ENCODE assay signal across 15 cellular contexts in genomic region chrX:9928083-9928482, GRCh38. TPM values are rescaled to one million over a fixed set of nuclear protein-coding genes. Genes with fewer than 3 reads are reported as not detected.
DNase-seq lines count a peak whose midpoint lies in the region; ATAC-seq and TF ChIP-seq lines count a peak whose summit lies in the region.
"Had no signal": no experiment of that assay in that cellular context is flagged by ENCODE, and none has a peak within 500 bp of the region (broad histone marks: within the 10 kb centered on the region; RNA-seq: fewer than 3 reads in every experiment).

No MANE protein-coding gene starts in this region.

- H2AFZ ChIP-seq in PC-3 (ENCODE audit: low read length) (no peak overlapping the region), hepatocyte (no peak overlapping the region)

- intact Hi-C loops in PC-3 (cut with micrococcal nuclease): no loop called here

- H3K79me2 ChIP-seq in PC-3 (ENCODE audit: low read length): no peaks in the 10 kb centered on the region
- no peaks in the 10 kb centered on the region for H3K79me2 ChIP-seq in hepatocyte

- TF ChIP-seq CTCF in glutamatergic neuron (IDR thresholded peaks at IDR 0.05; ENCODE audit: partially characterized antibody, unreplicated experiment): no peak
- TF ChIP-seq CTCF in PC-3 (conservative IDR thresholded peaks at IDR 0.05; ENCODE audit: low read depth, low read length): no peak
- no peak for TF ChIP-seq CTCF in hepatocyte (IDR thresholded peaks at IDR 0.05; ENCODE audit: poor library complexity)

- H3K27me3 ChIP-seq in PC-3 (ENCODE audit: low read length): no peaks in the 10 kb centered on the region
- H3K27me3 ChIP-seq in hepatocyte: no peaks in the 10 kb centered on the region
- H3K27me3 ChIP-seq: right atrium auricular region, suprapubic skin had no signal

- 55% methylated on average over 6 of the region's 6 CpGs for WGBS in hepatocyte (ENCODE audit: low lambda C conversion rate, missing lambda C conversion rate)

- CTCF ChIA-PET in PC-3 (lab: Charles Lee): no interaction called here

- DNase-seq in NCI-H1092 (lab: John Stamatoyannopoulos, UW) (peak; percentile 19), NCI-H510A treated with DMSO at 0.1 percent for 48 hours (lab: John Stamatoyannopoulos, UW) (peak; percentile 43), glutamatergic neuron (peak; percentile 58), pons (ENCODE audit: low spot score) (peak; percentile 78), PC-3 (no peak), hepatocyte (ENCODE audit: low spot score) (no peak), mesenteric fat pad (ENCODE audit: low spot score) (no peak)
- DNase-seq: activated T-cell treated with anti-CD3 and anti-CD28 coated beads for 4 hours; CD4-positive, alpha-beta memory T cell; heart right ventricle; NCI-H2227 treated with DMSO at 0.1 percent for 48 hours had no signal

- POLR2A ChIA-PET in PC-3 (lab: Charles Lee; ENCODE audit: unreplicated experiment): no interaction called here

- H3K9me2 ChIP-seq in PC-3 (replicated peaks; ENCODE audit: low read length): no peaks in the 10 kb centered on the region
- H3K9me2 ChIP-seq in hepatocyte (replicated peaks; ENCODE audit: insufficient read depth): no peaks in the 10 kb centered on the region

- H3K4me1 ChIP-seq in PC-3 (ENCODE audit: insufficient read depth, low read length) (no peaks in the 10 kb centered on the region), hepatocyte (ENCODE audit: insufficient read depth) (no peaks in the 10 kb centered on the region)
- H3K4me1 ChIP-seq: heart right ventricle, right atrium auricular region, suprapubic skin had no signal

- H3K4me2 ChIP-seq in PC-3 (ENCODE audit: low read length) (no peak overlapping the region), hepatocyte (no peak overlapping the region)

- no peaks in the 10 kb centered on the region for H3K36me3 Mint-ChIP-seq in glutamatergic neuron (ENCODE audit: unreplicated experiment)
- H3K36me3 Mint-ChIP-seq: CD4-positive, alpha-beta memory T cell had no signal

- no peak overlapping the region for H3K9ac ChIP-seq in PC-3 (ENCODE audit: low read length)

- peak overlapping the region; percentile 94 for H3K27ac Mint-ChIP-seq in glutamatergic neuron (ENCODE audit: unreplicated experiment)
- H3K27ac Mint-ChIP-seq: CD4-positive, alpha-beta memory T cell had no signal

- no peak overlapping the region for H3K27ac ChIP-seq in PC-3 (ENCODE audit: low read length)
- no peak overlapping the region for H3K27ac ChIP-seq in hepatocyte
- H3K27ac ChIP-seq: heart right ventricle, right atrium auricular region, suprapubic skin, VCaP had no signal

- H3K9me3 ChIP-seq in PC-3 (ENCODE audit: low read length) (no peaks in the 10 kb centered on the region), hepatocyte (ENCODE audit: low read depth) (no peaks in the 10 kb centered on the region)
- H3K9me3 ChIP-seq: heart right ventricle, right atrium auricular region, suprapubic skin had no signal

- peak overlapping the region; percentile 74 for H3K4me3 Mint-ChIP-seq in glutamatergic neuron (ENCODE audit: unreplicated experiment)
- H3K4me3 Mint-ChIP-seq: CD4-positive, alpha-beta memory T cell had no signal

- no peaks in the 10 kb centered on the region for H3K36me3 ChIP-seq in PC-3 (ENCODE audit: low read depth, low read length)
- H3K36me3 ChIP-seq in hepatocyte (replicated peaks; ENCODE audit: insufficient read depth, low read depth): no peaks in the 10 kb centered on the region
- H3K36me3 ChIP-seq: heart right ventricle, right atrium auricular region had no signal

- no peaks in the 10 kb centered on the region for H3K27me3 Mint-ChIP-seq in glutamatergic neuron (ENCODE audit: unreplicated experiment)
- H3K27me3 Mint-ChIP-seq: CD4-positive, alpha-beta memory T cell had no signal

- no peaks in the 10 kb centered on the region for H3F3A ChIP-seq in PC-3 (ENCODE audit: low read length, unreplicated experiment)

- BruUV-seq in PC-3 (replicated peaks; lab: Mats Ljungman, UMichigan): no TSS peak

- peaks cover 4% of the 10 kb centered on the region for H3K9me3 Mint-ChIP-seq in glutamatergic neuron (ENCODE audit: unreplicated experiment)
- H3K9me3 Mint-ChIP-seq: CD4-positive, alpha-beta memory T cell had no signal

- H4K20me1 ChIP-seq in PC-3 (ENCODE audit: low read length): no peaks in the 10 kb centered on the region
- H4K20me1 ChIP-seq in hepatocyte (ENCODE audit: insufficient read depth, poor library complexity, severe bottlenecking): no peaks in the 10 kb centered on the region

- no peak overlapping the region for H3K4me3 ChIP-seq in PC-3 (ENCODE audit: low read length)
- no peak overlapping the region for H3K4me3 ChIP-seq in hepatocyte
- H3K4me3 ChIP-seq: heart right ventricle, right atrium auricular region, suprapubic skin had no signal

- no peak for ATAC-seq in PC-3
- ATAC-seq: heart right ventricle, HepG2 had no signal

- H3K4me1 Mint-ChIP-seq in glutamatergic neuron (ENCODE audit: low read depth, unreplicated experiment): peaks cover 11% of the 10 kb centered on the region
- H3K4me1 Mint-ChIP-seq: CD4-positive, alpha-beta memory T cell had no signal

RNA-seq across cellular contexts. Expression of gene CLDN34, which starts 39.1 kb away (rescaled TPM):
- total RNA-seq in glutamatergic neuron (ENCODE audit: unreplicated experiment) (not detected), PC-3 (2014; rRNA removed) (0.66 TPM in 1 of 2 replicates, not detected in the other), hepatocyte (0.16 TPM in 1 of 2 replicates, not detected in the other), mesenteric fat pad (not detected)
- not detected in 2 replicates for polyA plus RNA-seq in hepatocyte
- total RNA-seq: CD4-positive, alpha-beta memory T cell; heart right ventricle; HepG2; right atrium auricular region had no signal
- polyA plus RNA-seq: CD4-positive, alpha-beta memory T cell; heart right ventricle; HepG2 had no signal

Comparison
In these comparisons a context has a peak if more than half of its experiments do, and no peak if none do; other contexts are left out.
1. DNase-seq: peak in NCI-H1092 (single experiment), NCI-H510A treated with DMSO at 0.1 percent for 48 hours (single experiment), glutamatergic neuron (single experiment) and pons (single experiment); none in PC-3 (single experiment), hepatocyte (single experiment) and mesenteric fat pad (single experiment).